ENCODE assay signal across 1 cellular context in genomic region chr19:6717441-6717971, GRCh38.
TF ChIP-seq lines count a peak whose summit lies in the region.

No MANE protein-coding gene starts in this region.

TF ChIP-seq in WTC11, 78 proteins besides CTCF, POLR2A, EP300 and RAD21 (continued from another document):
- TF ChIP-seq NFYB (CRISPR knock-in tag; conservative IDR thresholded peaks at IDR 0.05; ENCODE audit: low read depth) (no peak), MAX (CRISPR knock-in tag; IDR thresholded peaks at IDR 0.05) (no peak), CBFB (CRISPR knock-in tag; IDR thresholded peaks at IDR 0.05; ENCODE audit: low read depth) (no peak), TCF7 (CRISPR knock-in tag; IDR thresholded peaks at IDR 0.05; ENCODE audit: low read depth) (no peak), ETV6 (CRISPR knock-in tag; IDR thresholded peaks at IDR 0.05) (no peak), ESRRA (CRISPR knock-in tag; IDR thresholded peaks at IDR 0.05; ENCODE audit: borderline replicate concordance) (no peak), FOXJ3 (CRISPR knock-in tag; IDR thresholded peaks at IDR 0.05; ENCODE audit: borderline replicate concordance) (no peak), SMAD3 (CRISPR knock-in tag; IDR thresholded peaks at IDR 0.05; ENCODE audit: borderline replicate concordance) (no peak), KAT7 (CRISPR knock-in tag; IDR thresholded peaks at IDR 0.05; ENCODE audit: borderline replicate concordance) (no peak), TEAD4 (CRISPR knock-in tag; IDR thresholded peaks at IDR 0.05) (no peak), E2F4 (CRISPR knock-in tag; IDR thresholded peaks at IDR 0.05; ENCODE audit: borderline replicate concordance, low read depth) (no peak), ATF1 (CRISPR knock-in tag; IDR thresholded peaks at IDR 0.05) (no peak), ELF4 (CRISPR knock-in tag; IDR thresholded peaks at IDR 0.05; ENCODE audit: low read depth) (no peak), ZNF423 (CRISPR knock-in tag; IDR thresholded peaks at IDR 0.05) (no peak), ZNF512 (CRISPR knock-in tag; IDR thresholded peaks at IDR 0.05; ENCODE audit: borderline replicate concordance) (no peak), SOX15 (CRISPR knock-in tag; IDR thresholded peaks at IDR 0.05) (no peak)
